In the genomic region with DNA sequence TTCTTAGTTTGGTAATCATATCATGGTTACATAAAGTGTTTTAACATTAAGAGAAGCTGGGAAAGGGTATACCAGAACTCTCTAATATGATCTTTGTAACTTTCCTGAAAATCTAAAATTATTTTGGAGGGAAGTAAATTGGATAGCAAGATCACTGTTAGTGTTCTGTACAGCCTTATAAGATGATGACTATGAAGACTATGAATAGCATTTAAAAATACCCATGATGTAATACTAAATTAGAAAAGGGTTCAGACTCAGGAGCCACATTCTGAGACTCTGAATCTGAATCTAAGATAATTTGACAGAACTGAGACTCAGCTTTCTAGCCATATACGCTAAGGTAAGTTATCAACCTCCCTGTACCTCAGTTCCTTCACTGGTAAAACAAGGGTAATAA, we compare ENCODE assay signal across 7 cellular contexts.
"Had no signal": no experiment of that assay in that cellular context is flagged by ENCODE, and none has a peak within 500 bp of the region (broad histone marks: within the 10 kb centered on the region; RNA-seq: fewer than 3 reads in every experiment).

No MANE protein-coding gene starts in this region.

- DNase-seq: GM23248, GOT3, H7, HCEC 1CT, IMR-90, KG1 had no signal

- ATAC-seq: K562 had no signal

- H3K27ac ChIP-seq: GM23248 had no signal
